ENCODE assay signal across 8 cellular contexts in the genomic region with DNA sequence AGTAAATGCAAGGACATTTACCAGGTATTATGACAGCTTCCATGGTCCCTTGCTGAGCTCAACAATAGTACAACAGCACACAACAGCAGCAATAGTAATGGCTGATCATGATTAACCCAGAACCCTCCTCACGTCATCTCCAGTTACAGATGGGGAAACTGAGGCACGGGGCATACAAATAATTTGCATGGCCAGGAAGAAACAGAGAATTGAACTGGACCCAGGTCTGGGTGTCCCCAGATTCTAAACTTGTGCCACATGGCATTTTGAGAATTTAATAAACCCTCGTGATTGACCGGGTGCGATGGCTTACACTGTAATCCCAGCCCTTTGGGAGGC. TPM values are rescaled to one million over a fixed set of nuclear protein-coding genes. Genes with fewer than 3 reads are reported as not detected.
DNase-seq lines count a peak whose midpoint lies in the region; ATAC-seq and TF ChIP-seq lines count a peak whose summit lies in the region.

No MANE protein-coding gene starts in this region.

- H3K9me3 ChIP-seq in left lung (no peaks in the 10 kb centered on the region), tibial artery (no peaks in the 10 kb centered on the region)

- H3K27ac ChIP-seq in angular gyrus (ENCODE audit: low read depth, low read length) (peak overlapping the region; percentile 59), left lung (peak overlapping the region in 1 of 2 donors; percentile 50), tibial artery (peak overlapping the region; percentile 85)

- H3K27me3 ChIP-seq in left lung: peaks cover 0 to 17% of the 10 kb centered on the region in 2 donors
- H3K27me3 ChIP-seq in tibial artery: no peaks in the 10 kb centered on the region

- peak overlapping the region; percentile 55 for H3K4me3 Mint-ChIP-seq in activated naive CD4-positive, alpha-beta T cell treated with anti-CD3 and anti-CD28 coated beads, Interleukin-2, amount 10 ng/mL, durations not matched to agents 7 days and 5 days

- peaks cover 2% of the 10 kb centered on the region for H3K36me3 Mint-ChIP-seq in activated naive CD4-positive, alpha-beta T cell treated with anti-CD3 and anti-CD28 coated beads, Interleukin-2, amount 10 ng/mL, durations not matched to agents 7 days and 5 days

- CTCF ChIA-PET in activated naive CD4-positive, alpha-beta T cell treated with anti-CD3 and anti-CD28 coated beads, Interleukin-2, amount 10 ng/mL, durations not matched to agents 7 days and 5 days (lab: Charles Lee): interaction anchor here (2.8 kb wide), 1 partner anchor 9 kb away, joined by 13 read pairs; no protein-coding TSS in a partner anchor

- TF ChIP-seq CTCF in left lung (IDR thresholded peaks at IDR 0.05): no peak
- TF ChIP-seq CTCF in tibial artery (IDR thresholded peaks at IDR 0.05): no peak

- ATAC-seq in left lung (no peak), HG03378 (IDR thresholded peaks at IDR 0.05; ENCODE audit: unreplicated experiment) (no peak), GM21825 (IDR thresholded peaks at IDR 0.05; ENCODE audit: unreplicated experiment) (no peak)

- peaks cover 28% of the 10 kb centered on the region for H3K4me1 Mint-ChIP-seq in activated naive CD4-positive, alpha-beta T cell treated with anti-CD3 and anti-CD28 coated beads, Interleukin-2, amount 10 ng/mL, durations not matched to agents 7 days and 5 days

- H3K9me3 Mint-ChIP-seq in activated naive CD4-positive, alpha-beta T cell treated with anti-CD3 and anti-CD28 coated beads, Interleukin-2, amount 10 ng/mL, durations not matched to agents 7 days and 5 days: no peaks in the 10 kb centered on the region

- H3K36me3 ChIP-seq in left lung (no peaks in the 10 kb centered on the region), tibial artery (no peaks in the 10 kb centered on the region)

- intact Hi-C loops in left lung (cut with DNase I): no loop called here
- intact Hi-C loops in tibial artery (cut with DNase I; ENCODE audit: low total_unique reads): no loop called here

- peaks cover 8 to 37% of the 10 kb centered on the region in 2 donors for H3K4me1 ChIP-seq in left lung
- peaks cover 0 to 49% (median 22%) of the 10 kb centered on the region in 4 donors for H3K4me1 ChIP-seq in tibial artery

- peak overlapping the region; percentile 51 for H3K27ac Mint-ChIP-seq in activated naive CD4-positive, alpha-beta T cell treated with anti-CD3 and anti-CD28 coated beads, Interleukin-2, amount 10 ng/mL, durations not matched to agents 7 days and 5 days

- peaks cover 32% of the 10 kb centered on the region for H3K27me3 Mint-ChIP-seq in activated naive CD4-positive, alpha-beta T cell treated with anti-CD3 and anti-CD28 coated beads, Interleukin-2, amount 10 ng/mL, durations not matched to agents 7 days and 5 days

- no peak for DNase-seq in activated naive CD4-positive, alpha-beta T cell treated with anti-CD3 and anti-CD28 coated beads, Interleukin-2, amount 10 ng/mL, durations not matched to agents 7 days and 5 days
- DNase-seq in activated naive CD4-positive, alpha-beta T cell treated with anti-CD3 and anti-CD28 coated beads, Interleukin-2, amount 50 U/mL, for 16 hours: no peak
- DNase-seq in left lung (no peak), tibial artery (no peak), NCI-H774 (lab: John Stamatoyannopoulos, UW) (no peak)

- H3K4me3 ChIP-seq in left lung (peak overlapping the region; percentile 19 to 37), tibial artery (peak overlapping the region; percentile 38 to 54)

RNA-seq across cellular contexts. Expression of a gene that starts 7.2 kb away (rescaled TPM):
- 10 to 100 TPM; 17.0 to 30.3 TPM for total RNA-seq in left lung

RNA-seq across cellular contexts. Expression of a gene that starts 18.0 kb away (rescaled TPM):
- total RNA-seq in left lung: 1 to 10 TPM; 3.1 to 5.4 TPM

RNA-seq across cellular contexts. Expression of a gene that starts 48.2 kb away (rescaled TPM):
- total RNA-seq in left lung: 10 to 100 TPM; 34.1 to 35.3 TPM
